8 cellular contexts compared by ENCODE assay signal in genomic region chr12:57904848-57905811, GRCh38. TPM values are rescaled to one million over a fixed set of nuclear protein-coding genes. Genes with fewer than 3 reads are reported as not detected.
A peak's percentile ranks its signal among the peaks of the same experiment; 100 is the strongest.
DNase-seq lines count a peak whose midpoint lies in the region; ATAC-seq and TF ChIP-seq lines count a peak whose summit lies in the region.

No MANE protein-coding gene starts in this region.

- no peaks in the 10 kb centered on the region for H3K36me3 ChIP-seq in psoas muscle (ENCODE audit: insufficient read depth in 1 of 2, low read depth in 1 of 2)
- no peaks in the 10 kb centered on the region for H3K36me3 ChIP-seq in vagina

- H3K27ac ChIP-seq in psoas muscle = peak overlapping the region; percentile 54
- no peak overlapping the region for H3K27ac ChIP-seq in vagina

- no peak overlapping the region for H3K4me3 ChIP-seq in GM12875 (ENCODE audit: low read depth, low read length)
- peak overlapping the region; percentile 46 for H3K4me3 ChIP-seq in psoas muscle
- H3K4me3 ChIP-seq in vagina = peak overlapping the region in 1 of 2 donors; percentile 18

- DNase-seq in NCI-H1417 (lab: John Stamatoyannopoulos, UW) (peak; percentile 87 to 98 (median 96)), SKM-1 treated with dmso at 0.1 percent for 144 hours (lab: John Stamatoyannopoulos, UW; ENCODE audit: unreplicated experiment) (peak; percentile 26), Right ventricle myocardium superior (peak; percentile 86), psoas muscle (peak; percentile 82 to 90), vagina (ENCODE audit: extremely low spot score in 2 of 2) (no peak)

- peaks cover 11% of the 10 kb centered on the region for H3K4me1 Mint-ChIP-seq in activated naive CD8-positive, alpha-beta T cell (ENCODE audit: low read depth)

- TF ChIP-seq CTCF in GM12875 (IDR thresholded peaks at IDR 0.05; ENCODE audit: borderline replicate concordance, insufficient read depth, low read depth, low read length) (peak; percentile 100), psoas muscle (IDR thresholded peaks at IDR 0.05) (peak; percentile 100), vagina (IDR thresholded peaks at IDR 0.05) (peak; percentile 100)

- H3K9me3 ChIP-seq in psoas muscle = no peaks in the 10 kb centered on the region
- no peaks in the 10 kb centered on the region for H3K9me3 ChIP-seq in vagina

- ATAC-seq in HG02759 (IDR thresholded peaks at IDR 0.05; ENCODE audit: unreplicated experiment) (peak; percentile 98), Right ventricle myocardium superior (ENCODE audit: poor library complexity) (peak; percentile 97), psoas muscle (peak; percentile 97 to 99 (median 98))

- H3K27me3 ChIP-seq in psoas muscle (ENCODE audit: insufficient read depth in 3 of 3, low read length in 2 of 3) (no peaks in the 10 kb centered on the region), vagina (no peaks in the 10 kb centered on the region)

- 41 to 44% (median 41%) methylated on average over 26 of the region's 26 CpGs for WGBS in psoas muscle, 3 donors

- H3K27ac Mint-ChIP-seq in activated naive CD8-positive, alpha-beta T cell = peak overlapping the region; percentile 58

- H3K27me3 Mint-ChIP-seq in activated naive CD8-positive, alpha-beta T cell = peaks cover 3% of the 10 kb centered on the region

- H3K36me3 Mint-ChIP-seq in activated naive CD8-positive, alpha-beta T cell = no peaks in the 10 kb centered on the region

- H3K4me1 ChIP-seq in psoas muscle = no peaks in the 10 kb centered on the region
- H3K4me1 ChIP-seq in vagina = no peaks in the 10 kb centered on the region

- H3K9me3 Mint-ChIP-seq in activated naive CD8-positive, alpha-beta T cell (ENCODE audit: low read depth) = no peaks in the 10 kb centered on the region

- H3K4me3 Mint-ChIP-seq in activated naive CD8-positive, alpha-beta T cell = peak overlapping the region; percentile 41

- no peak for TF ChIP-seq POLR2A in vagina (IDR thresholded peaks at IDR 0.05)

- intact Hi-C loops in Right ventricle myocardium superior (cut with DNase I) (loop anchor here (2.0 to 10.0 kb wide), 2 partner anchors 72 to 100 kb away; no protein-coding TSS in a partner anchor), psoas muscle (cut with DNase I) (loop anchor here in 1 of 2 donors (1.0 to 5.0 kb wide), 3 partner anchors 74 to 123 kb away; partner anchors contain the start of gene TSFM), vagina (cut with DNase I) (no loop called here)

RNA-seq across cellular contexts. Expression of gene ATP23, which starts 36.2 kb away (rescaled TPM):
- total RNA-seq in Right ventricle myocardium superior = 7.6 TPM
- 10 to 100 TPM in 2 of 4 donors, 1 to 10 TPM in 2; 7.4 to 13.5 (median 9.5) TPM for total RNA-seq in psoas muscle
- polyA plus RNA-seq in psoas muscle = 10 to 100 TPM in 1 of 3 donors, 1 to 10 TPM in 2; 6.3 to 28.8 (median 8.7) TPM
- 31.9 TPM for total RNA-seq in vagina

RNA-seq across cellular contexts. Expression of gene CTDSP2, which starts 58.6 kb away (rescaled TPM):
- 99.5 TPM for total RNA-seq in Right ventricle myocardium superior
- 10 to 100 TPM; 71.3 to 91.8 (median 80.0) TPM for total RNA-seq in psoas muscle
- 10 to 100 TPM; 13.9 to 64.7 (median 44.5) TPM for polyA plus RNA-seq in psoas muscle
- 108 TPM for total RNA-seq in vagina

Comparison
In these comparisons a context has a peak if more than half of its experiments do, and no peak if none do; other contexts are left out.
1. DNase-seq: peak in NCI-H1417 (3 of 3), SKM-1 treated with dmso at 0.1 percent for 144 hours (single experiment), Right ventricle myocardium superior (single experiment) and psoas muscle (2 of 2); none in vagina (0 of 2).
2. Peak in every context shown above with its lines, with median percentiles within 50 percentile points of each other: CTCF ChIP-seq and ATAC-seq.